31 cellular contexts compared by ENCODE assay signal in genomic region chr4:135225551-135225950, GRCh38.
"Had no signal": no experiment of that assay in that cellular context is flagged by ENCODE, and none has a peak within 500 bp of the region (broad histone marks: within the 10 kb centered on the region; RNA-seq: fewer than 3 reads in every experiment).

No MANE protein-coding gene starts in this region.

- H3K4me3 ChIP-seq: pancreas, prostate gland, right atrium auricular region, skin epidermis, smooth muscle cell, spleen, suprapubic skin, testis, tibial artery, transverse colon, upper lobe of right lung, uterus had no signal

- DNase-seq: naive thymus-derived CD8-positive, alpha-beta T cell; nephron progenitor cell; nucleus accumbens; pancreas; retina; spleen; stimulated activated CD4-positive, alpha-beta T cell treated with anti-CD3 and anti-CD28 coated beads, Interleukin-12 subunit alpha, Interleukin-12 subunit beta, amount 100 ng/mL, for 4 hours; stimulated activated CD4-positive, alpha-beta T cell treated with anti-CD3 and anti-CD28 coated beads, Interleukin-1b, Interleukin-23, amount 100 ng/mL, for 48 hours; stimulated activated CD4-positive, alpha-beta T cell treated with anti-CD3 and anti-CD28 coated beads, Interleukin-4, amount 100 ng/mL, for 1 hour; stimulated activated CD4-positive, alpha-beta T cell treated with anti-CD3 and anti-CD28 coated beads, Interleukin-4, amount 100 ng/mL, for 4 hours; stimulated activated CD8-positive, alpha-beta memory T cell treated with anti-CD3 and anti-CD28 coated beads, Interleukin-4, amount 100 ng/mL, for 48 hours; stimulated activated naive CD4-positive, alpha-beta T cell; stimulated activated naive CD8-positive, alpha-beta T cell treated with anti-CD3 and anti-CD28 coated beads, Interleukin-15, amount 100 ng/mL, for 72 hours; stimulated activated naive CD8-positive, alpha-beta T cell treated with anti-CD3 and anti-CD28 coated beads, Interleukin-15, Interleukin-2, amounts not matched to agents 100 U/mL and 50 U/mL, for 24 hours; substantia nigra; testis; tibial artery; transverse colon; upper lobe of right lung; uterus had no signal

- H3K27ac Mint-ChIP-seq: naive thymus-derived CD8-positive, alpha-beta T cell; natural killer cell treated with Interleukin-12 subunit alpha and Interleukin-12 subunit beta and Interleukin-15 and Interleukin-18, amount 100 ng/mL, for 72 hours; nephron progenitor cell; stimulated activated memory B cell treated with anti-CD40 and anti-IgM and Interleukin-4, amounts not matched to agents 10 μg/mL and 1 μg/mL and 100 μg/mL, for 72 hours; stimulated activated naive CD8-positive, alpha-beta T cell treated with anti-CD3 and anti-CD28 coated beads, Interleukin-15, amount 100 ng/mL, for 72 hours; type B pancreatic cell had no signal

- H3K27ac ChIP-seq: neutrophil, pancreas, prostate gland, right atrium auricular region, skin epidermis, spleen, suprapubic skin, testis, tibial artery, transverse colon, upper lobe of right lung, uterus had no signal

- H3K4me1 ChIP-seq: pancreas, prostate gland, right atrium auricular region, spleen, suprapubic skin, testis, tibial artery, transverse colon, upper lobe of right lung, uterus had no signal

- ATAC-seq: naive thymus-derived CD8-positive, alpha-beta T cell; natural killer cell treated with Interleukin-12 subunit alpha and Interleukin-12 subunit beta and Interleukin-15 and Interleukin-18, amount 100 ng/mL, for 72 hours; pancreas; sciatic nerve; stimulated activated memory B cell treated with anti-CD40 and anti-IgM and Interleukin-4, amounts not matched to agents 10 μg/mL and 1 μg/mL and 100 μg/mL, for 72 hours; stimulated activated naive CD8-positive, alpha-beta T cell treated with anti-CD3 and anti-CD28 coated beads, Interleukin-15, amount 100 ng/mL, for 72 hours; stimulated activated naive CD8-positive, alpha-beta T cell treated with anti-CD3 and anti-CD28 coated beads, Interleukin-15, Interleukin-2, amounts not matched to agents 100 U/mL and 50 U/mL, for 24 hours; upper lobe of right lung had no signal

- FAIRE-seq: pancreas had no signal

- H3K4me3 Mint-ChIP-seq: naive thymus-derived CD8-positive, alpha-beta T cell; natural killer cell treated with Interleukin-12 subunit alpha and Interleukin-12 subunit beta and Interleukin-15 and Interleukin-18, amount 100 ng/mL, for 72 hours; nephron progenitor cell; neural crest cell; stimulated activated memory B cell treated with anti-CD40 and anti-IgM and Interleukin-4, amounts not matched to agents 10 μg/mL and 1 μg/mL and 100 μg/mL, for 72 hours; stimulated activated naive CD8-positive, alpha-beta T cell treated with anti-CD3 and anti-CD28 coated beads, Interleukin-15, amount 100 ng/mL, for 72 hours; type B pancreatic cell had no signal

- H3K36me3 ChIP-seq: neutrophil, pancreas, prostate gland, right atrium auricular region, spleen, suprapubic skin, tibial artery, transverse colon, upper lobe of right lung, uterus had no signal

- H3K27me3 Mint-ChIP-seq: naive thymus-derived CD8-positive, alpha-beta T cell; natural killer cell treated with Interleukin-12 subunit alpha and Interleukin-12 subunit beta and Interleukin-15 and Interleukin-18, amount 100 ng/mL, for 72 hours; stimulated activated memory B cell treated with anti-CD40 and anti-IgM and Interleukin-4, amounts not matched to agents 10 μg/mL and 1 μg/mL and 100 μg/mL, for 72 hours; stimulated activated naive CD8-positive, alpha-beta T cell treated with anti-CD3 and anti-CD28 coated beads, Interleukin-15, amount 100 ng/mL, for 72 hours; type B pancreatic cell had no signal

- H3K4me2 ChIP-seq: smooth muscle cell had no signal

- H3K9me3 ChIP-seq: neutrophil, pancreas, prostate gland, right atrium auricular region, suprapubic skin, testis, tibial artery, transverse colon, upper lobe of right lung, uterus had no signal

- H3K36me3 Mint-ChIP-seq: naive thymus-derived CD8-positive, alpha-beta T cell; natural killer cell treated with Interleukin-12 subunit alpha and Interleukin-12 subunit beta and Interleukin-15 and Interleukin-18, amount 100 ng/mL, for 72 hours; stimulated activated memory B cell treated with anti-CD40 and anti-IgM and Interleukin-4, amounts not matched to agents 10 μg/mL and 1 μg/mL and 100 μg/mL, for 72 hours; type B pancreatic cell had no signal

- H3K4me1 Mint-ChIP-seq: naive thymus-derived CD8-positive, alpha-beta T cell; nephron progenitor cell; neural crest cell; stimulated activated memory B cell treated with anti-CD40 and anti-IgM and Interleukin-4, amounts not matched to agents 10 μg/mL and 1 μg/mL and 100 μg/mL, for 72 hours; stimulated activated naive CD8-positive, alpha-beta T cell treated with anti-CD3 and anti-CD28 coated beads, Interleukin-15, amount 100 ng/mL, for 72 hours had no signal

- H3K27me3 ChIP-seq: neutrophil, pancreas, right atrium auricular region, spleen, suprapubic skin, testis, tibial artery, transverse colon, upper lobe of right lung, uterus had no signal

- H3K9me3 Mint-ChIP-seq: nephron progenitor cell; neural crest cell; stimulated activated naive CD8-positive, alpha-beta T cell treated with anti-CD3 and anti-CD28 coated beads, Interleukin-15, amount 100 ng/mL, for 72 hours; type B pancreatic cell had no signal
